ENCODE assay signal across 7 cellular contexts in genomic region chr4:153788419-153789276, GRCh38. TPM values are rescaled to one million over a fixed set of nuclear protein-coding genes. Genes with fewer than 3 reads are reported as not detected.
DNase-seq lines count a peak whose midpoint lies in the region; ATAC-seq and TF ChIP-seq lines count a peak whose summit lies in the region.

SFRP2 (minus strand) TSS chr4:153789083; CDS start chr4:153788835, 248 bp downstream.

- H3K9ac ChIP-seq in skeletal muscle satellite cell (ENCODE audit: low read depth, low read length) = no peak within 1 kb of the TSS

- peak within 1 kb of the TSS; percentile 72 for H3K4me3 Mint-ChIP-seq in activated naive CD4-positive, alpha-beta T cell treated with anti-CD3 and anti-CD28 coated beads, Interleukin-2, amount 50 U/mL, for 24 hours

- no peaks in the 10 kb centered on the region for H3K9me3 Mint-ChIP-seq in activated naive CD4-positive, alpha-beta T cell treated with anti-CD3 and anti-CD28 coated beads, Interleukin-2, amount 50 U/mL, for 24 hours

- DNase-seq in dedifferentiated amniotic fluid mesenchymal stem cell (ENCODE audit: extremely low spot score) = no peak

- TF ChIP-seq CTCF in HEK293 (tag by site-specific recombination; IDR thresholded peaks at IDR 0.05) = no peak

- peak within 1 kb of the TSS; percentile 49; the same call in 1 of the 2 replicates for H3K27ac ChIP-seq in HEK293 (ENCODE audit: extremely low read depth, low read depth, low read length)

- H3K27me3 ChIP-seq in skeletal muscle satellite cell (ENCODE audit: control insufficient read depth, insufficient read depth, low read length) = peaks cover 90% of the 10 kb centered on the region

- POLR2A ChIA-PET in HEK293 (lab: Yijun Ruan, JAX) = no interaction called here

- peak within 1 kb of the TSS; percentile 46 for H3K27ac Mint-ChIP-seq in activated naive CD4-positive, alpha-beta T cell treated with anti-CD3 and anti-CD28 coated beads, Interleukin-2, amount 50 U/mL, for 24 hours

- CTCF ChIA-PET in HEK293 (lab: Yijun Ruan, JAX) = no interaction called here

- H3K4me1 Mint-ChIP-seq in activated naive CD4-positive, alpha-beta T cell treated with anti-CD3 and anti-CD28 coated beads, Interleukin-2, amount 50 U/mL, for 24 hours = peaks cover 41% of the 10 kb centered on the region

- no peaks in the 10 kb centered on the region for H3K36me3 ChIP-seq in HEK293 (ENCODE audit: control insufficient read depth in 2 of 2, insufficient read depth in 1 of 2, low read length in 2 of 2)
- no peaks in the 10 kb centered on the region for H3K36me3 ChIP-seq in skeletal muscle satellite cell (ENCODE audit: insufficient read depth, low read length)

- no peaks in the 10 kb centered on the region for H3K36me3 Mint-ChIP-seq in activated naive CD4-positive, alpha-beta T cell treated with anti-CD3 and anti-CD28 coated beads, Interleukin-2, amount 50 U/mL, for 24 hours

- H3K4me1 ChIP-seq in HEK293 (ENCODE audit: control insufficient read depth, insufficient read depth, low read length) (peaks cover 7% of the 10 kb centered on the region), skeletal muscle satellite cell (ENCODE audit: control insufficient read depth, insufficient read depth, low read length) (peaks cover 18% of the 10 kb centered on the region)

- peak within 1 kb of the TSS; percentile 12 for H3K4me3 ChIP-seq in HEK293 (ENCODE audit: low read depth, low read length)
- H3K4me3 ChIP-seq in iPS-18c (ENCODE audit: insufficient read depth, low read depth, low read length) = peak within 1 kb of the TSS; percentile 88
- peak within 1 kb of the TSS; percentile 53 for H3K4me3 ChIP-seq in skeletal muscle satellite cell (ENCODE audit: low read length)

- peaks cover 46% of the 10 kb centered on the region for H3K27me3 Mint-ChIP-seq in activated naive CD4-positive, alpha-beta T cell treated with anti-CD3 and anti-CD28 coated beads, Interleukin-2, amount 50 U/mL, for 24 hours

- peak within 1 kb of the TSS; percentile 59 for H3K4me2 ChIP-seq in skeletal muscle satellite cell (ENCODE audit: low read length)

- H3K9me3 ChIP-seq in HEK293 (ENCODE audit: control insufficient read depth, insufficient read depth, low read depth, low read length) (no peaks in the 10 kb centered on the region), iPS-18c (ENCODE audit: control insufficient read depth, insufficient read depth, low read length) (no peaks in the 10 kb centered on the region), skeletal muscle satellite cell (replicated peaks; ENCODE audit: low read length) (no peaks in the 10 kb centered on the region)

- ATAC-seq in HG03139 (IDR thresholded peaks at IDR 0.05; ENCODE audit: unreplicated experiment) = no peak
- no peak for ATAC-seq in HG03342 (IDR thresholded peaks at IDR 0.05; ENCODE audit: unreplicated experiment)

TF ChIP-seq in HEK293, 187 proteins besides CTCF, POLR2A, EP300 and RAD21:
- no peak for TF ChIP-seq KLF7 (tag by site-specific recombination; IDR thresholded peaks at IDR 0.05; ENCODE audit: borderline replicate concordance)
- TF ChIP-seq IKZF3 (tag by site-specific recombination; IDR thresholded peaks at IDR 0.05) = no peak
- TF ChIP-seq ZBTB26 (tag by site-specific recombination; optimal IDR thresholded peaks at IDR 0.05) = peak; percentile 45
- TF ChIP-seq ZNF449 (tag by site-specific recombination; IDR thresholded peaks at IDR 0.05) = peak; percentile 60
- TF ChIP-seq REPIN1 (tag by site-specific recombination; IDR thresholded peaks at IDR 0.05; ENCODE audit: low read depth) = no peak
- no peak for TF ChIP-seq ZNF658 (tag by site-specific recombination; IDR thresholded peaks at IDR 0.05)

RNA-seq across cellular contexts. Expression of gene SFRP2, which starts in this region (rescaled TPM):
- 0.87 TPM in 1 of 2 replicates, not detected in the other for total RNA-seq in skeletal muscle satellite cell (2012; rRNA removed)

Comparison
In these comparisons a context has a peak if more than half of its experiments do, and no peak if none do; other contexts are left out.
1. H3K4me3 ChIP-seq: peak in every context shown above with its lines; median percentile 88 in iPS-18c; 53 in skeletal muscle satellite cell; 12 in HEK293.